Comparison of ENCODE assay signal across 8 cellular contexts in genomic region chrX:47562615-47563243, GRCh38. TPM values are rescaled to one million over a fixed set of nuclear protein-coding genes. Genes with fewer than 3 reads are reported as not detected.
DNase-seq lines count a peak whose midpoint lies in the region; ATAC-seq and TF ChIP-seq lines count a peak whose summit lies in the region.

No MANE protein-coding gene starts in this region.

- H3K27me3 Mint-ChIP-seq in T-helper 17 cell: no peaks in the 10 kb centered on the region

- peak; percentile 28; the same call in 1 of the 2 replicates for TF ChIP-seq CTCF in GM12875 (IDR thresholded peaks at IDR 0.05; ENCODE audit: borderline replicate concordance, insufficient read depth, low read depth, low read length)
- peak; percentile 34 for TF ChIP-seq CTCF in fibroblast of pulmonary artery (IDR thresholded peaks at IDR 0.05; ENCODE audit: low read length, missing control alignments)
- TF ChIP-seq CTCF in prostate gland (IDR thresholded peaks at IDR 0.05): peak in 2 of 4 experiments; percentile 8 to 20

- no peaks in the 10 kb centered on the region for H3K36me3 ChIP-seq in prostate gland

- DNase-seq in AG08396 (ENCODE audit: low spot score) (peak; percentile 25), T-helper 17 cell (no peak), fibroblast of pulmonary artery (ENCODE audit: low read depth) (peak; percentile 62), NCI-H146 treated with DMSO at 0.1 percent for 48 hours (lab: John Stamatoyannopoulos, UW; ENCODE audit: unreplicated experiment) (no peak), prostate gland (ENCODE audit: low spot score) (no peak), NCI-H2171 treated with DMSO at 0.1 percent for 48 hours (lab: John Stamatoyannopoulos, UW) (no peak)
- no peak for DNase-seq in activated CD8-positive, alpha-beta memory T cell treated with anti-CD3 and anti-CD28 coated beads, Interleukin-2, amount 50 U/mL, for 4 hours

- peak overlapping the region; percentile 91 for H3K4me3 Mint-ChIP-seq in T-helper 17 cell

- no peaks in the 10 kb centered on the region for H3K27me3 ChIP-seq in prostate gland (replicated peaks; ENCODE audit: insufficient read depth)

- 69% methylated on average over 10 of the region's 13 CpGs for WGBS in prostate gland

- ATAC-seq in T-helper 17 cell: no peak

- H3K4me1 ChIP-seq in prostate gland (replicated peaks): no peaks in the 10 kb centered on the region

- peak overlapping the region; percentile 96 for H3K27ac Mint-ChIP-seq in T-helper 17 cell

- H3K4me1 Mint-ChIP-seq in T-helper 17 cell: peaks cover 25% of the 10 kb centered on the region

- H3K9me3 ChIP-seq in T-helper 17 cell (ENCODE audit: control insufficient read depth, low read length, poor library complexity, severe bottlenecking) (no peaks in the 10 kb centered on the region), prostate gland (no peaks in the 10 kb centered on the region)

- peaks cover 7% of the 10 kb centered on the region for H3K36me3 Mint-ChIP-seq in T-helper 17 cell (ENCODE audit: low read depth)

- TF ChIP-seq POLR2A in prostate gland (IDR thresholded peaks at IDR 0.05): no peak

- no peak overlapping the region for H3K4me3 ChIP-seq in GM12875 (ENCODE audit: low read depth, low read length)
- H3K4me3 ChIP-seq in fibroblast of pulmonary artery (replicated peaks; ENCODE audit: low read depth, low read length): no peak overlapping the region
- H3K4me3 ChIP-seq in prostate gland: no peak overlapping the region

- no peak overlapping the region for H3K27ac ChIP-seq in prostate gland

- intact Hi-C loops in prostate gland (cut with DNase I): no loop called here

RNA-seq across cellular contexts. Expression of gene ARAF, which starts 1.7 kb away (rescaled TPM):
- total RNA-seq in T-helper 17 cell: 100 to 1,000 TPM; 132 to 140 TPM
- 10 to 100 TPM; 55.4 to 69.3 TPM for total RNA-seq in prostate gland

RNA-seq across cellular contexts. Expression of gene TIMP1, which starts 19.5 kb away (rescaled TPM):
- total RNA-seq in T-helper 17 cell: 100 to 1,000 TPM in 1 of 2 donors, 10 to 100 TPM in 1; 94.5 to 143 TPM
- total RNA-seq in prostate gland: 100 to 1,000 TPM; 373 to 916 TPM

RNA-seq across cellular contexts. Expression of gene SYN1, which starts 56.9 kb away (rescaled TPM):
- total RNA-seq in T-helper 17 cell: 1 to 10 TPM in 1 of 2 donors, under 1 TPM in 1; 0.52 to 1.1 TPM
- 1 to 10 TPM in 1 of 2 donors, under 1 TPM in 1; 0.14 to 4.1 TPM for total RNA-seq in prostate gland

Comparison
In these comparisons a context has a peak if more than half of its experiments do, and no peak if none do; other contexts are left out.
1. DNase-seq: peak in AG08396 (single experiment) and fibroblast of pulmonary artery (single experiment); none in T-helper 17 cell (0 of 3), NCI-H146 treated with DMSO at 0.1 percent for 48 hours (single experiment), activated CD8-positive, alpha-beta memory T cell treated with anti-CD3 and anti-CD28 coated beads, Interleukin-2, amount 50 U/mL, for 4 hours (single experiment), prostate gland (single experiment) and NCI-H2171 treated with DMSO at 0.1 percent for 48 hours (single experiment).